ENCODE assay signal across 9 cellular contexts in genomic region chr10:6667679-6668270, GRCh38.
A peak's percentile ranks its signal among the peaks of the same experiment; 100 is the strongest.
DNase-seq lines count a peak whose midpoint lies in the region; ATAC-seq and TF ChIP-seq lines count a peak whose summit lies in the region.
"Had no signal": no experiment of that assay in that cellular context is flagged by ENCODE, and none has a peak within 500 bp of the region (broad histone marks: within the 10 kb centered on the region; RNA-seq: fewer than 3 reads in every experiment).

No MANE protein-coding gene starts in this region.

- peak; percentile 58 for TF ChIP-seq CTCF in NB4 (IDR thresholded peaks at IDR 0.05; ENCODE audit: low read depth, low read length)

- peaks cover 4% of the 10 kb centered on the region for H3K4me1 Mint-ChIP-seq in activated T-helper 17 cell treated with anti-CD3 and anti-CD28 coated beads, Interleukin-2, amount 50 U/mL, for 72 hours

- H3K36me3 Mint-ChIP-seq in activated T-helper 17 cell treated with anti-CD3 and anti-CD28 coated beads, Interleukin-2, amount 50 U/mL, for 72 hours (ENCODE audit: low read depth), result no peaks in the 10 kb centered on the region
- H3K36me3 Mint-ChIP-seq: activated naive CD8-positive, alpha-beta T cell had no signal

- ATAC-seq in activated T-helper 17 cell treated with anti-CD3 and anti-CD28 coated beads, Interleukin-2, amount 50 U/mL, for 72 hours (replicated peaks), result peak; percentile 46

- no peak overlapping the region for H3K4me3 ChIP-seq in NB4 (ENCODE audit: low read depth, low read length)

- no peak overlapping the region for H3K27ac Mint-ChIP-seq in activated T-helper 17 cell treated with anti-CD3 and anti-CD28 coated beads, Interleukin-2, amount 50 U/mL, for 72 hours
- H3K27ac Mint-ChIP-seq: activated naive CD8-positive, alpha-beta T cell had no signal

- no peaks in the 10 kb centered on the region for H3K27me3 Mint-ChIP-seq in activated T-helper 17 cell treated with anti-CD3 and anti-CD28 coated beads, Interleukin-2, amount 50 U/mL, for 72 hours
- H3K27me3 Mint-ChIP-seq: activated naive CD8-positive, alpha-beta T cell had no signal

- TF ChIP-seq POLR2A in NB4 (IDR thresholded peaks at IDR 0.05; ENCODE audit: extremely low read depth, insufficient read length), result no peak

- H3K9me3 Mint-ChIP-seq in activated T-helper 17 cell treated with anti-CD3 and anti-CD28 coated beads, Interleukin-2, amount 50 U/mL, for 72 hours, result no peaks in the 10 kb centered on the region

- H3K4me3 Mint-ChIP-seq in activated T-helper 17 cell treated with anti-CD3 and anti-CD28 coated beads, Interleukin-2, amount 50 U/mL, for 72 hours, result no peak overlapping the region
- H3K4me3 Mint-ChIP-seq: activated naive CD8-positive, alpha-beta T cell had no signal

- DNase-seq in activated CD8-positive, alpha-beta memory T cell treated with anti-CD3 and anti-CD28 coated beads, Interleukin-2, amount 50 U/mL, for 4 hours, result peak; percentile 34
- no peak for DNase-seq in activated CD8-positive, alpha-beta memory T cell treated with anti-CD3 and anti-CD28 coated beads for 24 hours
- DNase-seq in NB4 (ENCODE audit: low read depth), result peak; percentile 48
- DNase-seq in iris pigment epithelial cell (ENCODE audit: low read depth), result peak; percentile 51
- DNase-seq in stimulated activated CD8-positive, alpha-beta memory T cell treated with anti-CD3 and anti-CD28 coated beads, Interleukin-4, amount 100 ng/mL, for 48 hours, result peak; percentile 70
- no peak for DNase-seq in NCI-H1092 (lab: John Stamatoyannopoulos, UW)
- DNase-seq in NCI-H1092 treated with DMSO at 0.1 percent for 48 hours (lab: John Stamatoyannopoulos, UW), result no peak

Comparison
In these comparisons a context has a peak if more than half of its experiments do, and no peak if none do; other contexts are left out.
1. DNase-seq: peak in activated CD8-positive, alpha-beta memory T cell treated with anti-CD3 and anti-CD28 coated beads, Interleukin-2, amount 50 U/mL, for 4 hours (single experiment), NB4 (single experiment), iris pigment epithelial cell (single experiment) and stimulated activated CD8-positive, alpha-beta memory T cell treated with anti-CD3 and anti-CD28 coated beads, Interleukin-4, amount 100 ng/mL, for 48 hours (single experiment); none in activated CD8-positive, alpha-beta memory T cell treated with anti-CD3 and anti-CD28 coated beads for 24 hours (single experiment), NCI-H1092 (single experiment) and NCI-H1092 treated with DMSO at 0.1 percent for 48 hours (single experiment).